ENCODE assay signal across 12 cellular contexts in genomic region chr7:32206987-32207386, GRCh38.
DNase-seq lines count a peak whose midpoint lies in the region; ATAC-seq, FAIRE-seq and TF ChIP-seq lines count a peak whose summit lies in the region.
"Had no signal": no experiment of that assay in that cellular context is flagged by ENCODE, and none has a peak within 500 bp of the region (broad histone marks: within the 10 kb centered on the region; RNA-seq: fewer than 3 reads in every experiment).

No MANE protein-coding gene starts in this region.

- no peaks in the 10 kb centered on the region for H3K9me3 Mint-ChIP-seq in activated CD8-positive, alpha-beta T cell treated with anti-CD3 and anti-CD28 coated beads, Interleukin-2, amount 10 ng/mL, durations not matched to agents 7 days and 5 days (ENCODE audit: insufficient read depth)

- no peaks in the 10 kb centered on the region for H3K9me3 ChIP-seq in H1 (ENCODE audit: insufficient read depth in 2 of 2, low read depth in 1 of 2, low read length in 1 of 2)
- H3K9me3 ChIP-seq: SJSA1 had no signal

- peak; percentile 82 to 85 for TF ChIP-seq RAD21 in H1 (IDR thresholded peaks at IDR 0.05 in 1 of 2, conservative IDR thresholded peaks at IDR 0.05 in 1 of 2; ENCODE audit: low read depth in 2 of 2, low read length in 2 of 2)

- no peaks in the 10 kb centered on the region for H3K79me2 ChIP-seq in H1 (ENCODE audit: control insufficient read depth in 1 of 2, insufficient read depth in 2 of 2, low read length in 2 of 2)

- H4K5ac ChIP-seq in H1 (ENCODE audit: insufficient read length, low read depth, low read length): no peak overlapping the region

- H3K14ac ChIP-seq in H1 (ENCODE audit: insufficient read length): no peak overlapping the region

- FAIRE-seq in H1 (lab: Jason Lieb, UNC): no peak

- POLR2A ChIA-PET in H1 (lab: Charles Lee; ENCODE audit: partially characterized antibody): no interaction called here
- POLR2A ChIA-PET in activated CD8-positive, alpha-beta T cell treated with anti-CD3 and anti-CD28 coated beads, Interleukin-2, amount 10 ng/mL, durations not matched to agents 7 days and 5 days (lab: Charles Lee): no interaction called here

- peak; percentile 28 for DNase-seq in EH (ENCODE audit: low read depth)
- DNase-seq in NCI-H1092 (lab: John Stamatoyannopoulos, UW): peak; percentile 22
- DNase-seq in H1 (ENCODE audit: low read depth in 1 of 2, low spot score in 2 of 2): peak in 1 of 2 experiments; percentile 73
- peak; percentile 24 for DNase-seq in myocyte (ENCODE audit: low read depth)
- no peak for DNase-seq in AML-193 (lab: John Stamatoyannopoulos, UW)
- DNase-seq in activated CD8-positive, alpha-beta T cell treated with anti-CD3 and anti-CD28 coated beads, Interleukin-2, amount 10 ng/mL, durations not matched to agents 7 days and 5 days: no peak
- no peak for DNase-seq in D341Med (ENCODE audit: low spot score)
- DNase-seq: GOT3; naive thymus-derived CD4-positive, alpha-beta T cell had no signal

- no peak overlapping the region for H3K4me3 Mint-ChIP-seq in activated CD8-positive, alpha-beta T cell treated with anti-CD3 and anti-CD28 coated beads, Interleukin-2, amount 10 ng/mL, durations not matched to agents 7 days and 5 days
- H3K4me3 Mint-ChIP-seq: IgD-negative memory B cell; naive thymus-derived CD4-positive, alpha-beta T cell had no signal

- no peaks in the 10 kb centered on the region for H3K23me2 ChIP-seq in H1 (ENCODE audit: low read depth, low read length)

- H2BK5ac ChIP-seq in H1 (ENCODE audit: low read depth, low read length): no peak overlapping the region

- H3K4ac ChIP-seq in H1 (replicated peaks; ENCODE audit: insufficient read length, low read depth, low read length): no peak overlapping the region

- H3K4me3 ChIP-seq in H1 (ENCODE audit: extremely low read depth in 1 of 4, insufficient read depth in 2 of 4, low read depth in 3 of 4, low read length in 4 of 4): no peak overlapping the region
- H3K4me3 ChIP-seq: SJSA1 had no signal

- CTCF ChIA-PET in H1 (lab: Charles Lee; ENCODE audit: partially characterized antibody): interaction anchor here (0.5 to 11.1 kb wide), 31 partner anchors 9 to 675 kb away, joined by 3 to 108 read pairs (median 4); no protein-coding TSS in a partner anchor
- CTCF ChIA-PET in activated CD8-positive, alpha-beta T cell treated with anti-CD3 and anti-CD28 coated beads, Interleukin-2, amount 10 ng/mL, durations not matched to agents 7 days and 5 days (lab: Charles Lee): interaction anchor here (1.4 kb wide), 1 partner anchor 272 kb away, joined by 3 read pairs; no protein-coding TSS in a partner anchor

- no peak overlapping the region for H2BK12ac ChIP-seq in H1 (ENCODE audit: low read depth, low read length)

- no peak overlapping the region for H3K18ac ChIP-seq in H1 (ENCODE audit: extremely low read depth, low read length)

- H2BK20ac ChIP-seq in H1 (ENCODE audit: low read length): no peak overlapping the region

- no peak overlapping the region for H2BK120ac ChIP-seq in H1 (replicated peaks; ENCODE audit: low read depth, low read length)

- no peak overlapping the region for H3K4me2 ChIP-seq in H1 (ENCODE audit: insufficient read depth in 1 of 2, low read depth in 2 of 2, low read length in 2 of 2)

- H2AK5ac ChIP-seq in H1 (ENCODE audit: low read depth, low read length): no peak overlapping the region

- no peak for ATAC-seq in HG03135 (IDR thresholded peaks at IDR 0.05; ENCODE audit: unreplicated experiment)
- ATAC-seq in activated CD8-positive, alpha-beta T cell treated with anti-CD3 and anti-CD28 coated beads, Interleukin-2, amount 10 ng/mL, durations not matched to agents 7 days and 5 days: no peak

- no peak for TF ChIP-seq EP300 in H1 (IDR thresholded peaks at IDR 0.05; ENCODE audit: borderline replicate concordance in 1 of 2, low read depth in 2 of 2, low read length in 2 of 2)

- no peak overlapping the region for H3K9ac ChIP-seq in H1 (replicated peaks in 1 of 4; ENCODE audit: extremely low read depth in 1 of 4, low read depth in 3 of 4, low read length in 3 of 4)

- H2AFZ ChIP-seq in H1 (ENCODE audit: low read length): no peak overlapping the region

- H3K27ac ChIP-seq in H1 (ENCODE audit: low read depth, low read length): no peak overlapping the region
- H3K27ac ChIP-seq: SJSA1 had no signal

- no peaks in the 10 kb centered on the region; a peak in 1 of 7 replicates for H3K27me3 ChIP-seq in H1 (replicated peaks in 1 of 4; ENCODE audit: control insufficient read depth in 3 of 4, extremely low read depth in 1 of 4, insufficient read depth in 3 of 4, low read length in 3 of 4)

- WGBS in H1 (ENCODE audit: extremely low coverage in 1 of 2, insufficient coverage in 1 of 2, insufficient read length in 1 of 2, insufficient replicate concordance in 2 of 2, low coverage in 1 of 2, low lambda C conversion rate in 2 of 2, missing lambda C conversion rate in 1 of 2), 2 experiments: 45 to 100% methylated on average over 1 to 8 of the region's 8 CpGs

- no peak for TF ChIP-seq POLR2A in H1 (IDR thresholded peaks at IDR 0.05; ENCODE audit: control extremely low read depth in 1 of 2, low read depth in 2 of 2, low read length in 2 of 2)

- no peak overlapping the region for H4K8ac ChIP-seq in H1 (ENCODE audit: extremely low read depth, insufficient read depth, low read length)

- peak; percentile 76 to 86 (median 79) for TF ChIP-seq CTCF in H1 (IDR thresholded peaks at IDR 0.05; ENCODE audit: control extremely low read depth in 1 of 3, insufficient read depth in 1 of 3, low read depth in 1 of 3, low read length in 3 of 3)

- H2BK15ac ChIP-seq in H1 (ENCODE audit: low read length): no peak overlapping the region

- no peaks in the 10 kb centered on the region for H3K36me3 ChIP-seq in H1 (ENCODE audit: control insufficient read depth in 2 of 4, insufficient read depth in 4 of 4, low read length in 3 of 4)
- H3K36me3 ChIP-seq: SJSA1 had no signal

- H3K79me1 ChIP-seq in H1 (ENCODE audit: low read depth, low read length): no peaks in the 10 kb centered on the region

- H4K91ac ChIP-seq in H1 (replicated peaks; ENCODE audit: insufficient read length, low read length): no peak overlapping the region

- H3K4me1 Mint-ChIP-seq in activated CD8-positive, alpha-beta T cell treated with anti-CD3 and anti-CD28 coated beads, Interleukin-2, amount 10 ng/mL, durations not matched to agents 7 days and 5 days (ENCODE audit: low read depth): no peaks in the 10 kb centered on the region
- H3K4me1 Mint-ChIP-seq: naive thymus-derived CD4-positive, alpha-beta T cell had no signal

- H4K20me1 ChIP-seq in H1 (replicated peaks in 1 of 2; ENCODE audit: control insufficient read depth in 1 of 2, insufficient read depth in 2 of 2, low read length in 2 of 2): peaks cover 0 to 3% of the 10 kb centered on the region in 2 experiments

- H3K23ac ChIP-seq in H1 (ENCODE audit: insufficient read length): no peak overlapping the region

- H3K27ac Mint-ChIP-seq in activated CD8-positive, alpha-beta T cell treated with anti-CD3 and anti-CD28 coated beads, Interleukin-2, amount 10 ng/mL, durations not matched to agents 7 days and 5 days: no peak overlapping the region
- H3K27ac Mint-ChIP-seq: IgD-negative memory B cell; naive thymus-derived CD4-positive, alpha-beta T cell had no signal

- H3K27me3 Mint-ChIP-seq in activated CD8-positive, alpha-beta T cell treated with anti-CD3 and anti-CD28 coated beads, Interleukin-2, amount 10 ng/mL, durations not matched to agents 7 days and 5 days (ENCODE audit: low read depth): no peaks in the 10 kb centered on the region

- no peaks in the 10 kb centered on the region for H3K36me3 Mint-ChIP-seq in activated CD8-positive, alpha-beta T cell treated with anti-CD3 and anti-CD28 coated beads, Interleukin-2, amount 10 ng/mL, durations not matched to agents 7 days and 5 days (ENCODE audit: low read depth)
- H3K36me3 Mint-ChIP-seq: IgD-negative memory B cell; naive thymus-derived CD4-positive, alpha-beta T cell had no signal

- H3K4me1 ChIP-seq in H1 (replicated peaks in 1 of 4; ENCODE audit: control insufficient read depth in 3 of 4, insufficient read depth in 4 of 4, low read length in 3 of 4): no peaks in the 10 kb centered on the region

- H3K56ac ChIP-seq in H1 (replicated peaks; ENCODE audit: insufficient read length, low read depth, low read length): no peak overlapping the region

TF ChIP-seq in H1, 55 proteins besides CTCF, POLR2A, EP300 and RAD21 (continues in another document):
- no peak for TF ChIP-seq SIX5 (IDR thresholded peaks at IDR 0.05; ENCODE audit: low read depth, low read length)
- no peak for TF ChIP-seq HDAC2 (IDR thresholded peaks at IDR 0.05; ENCODE audit: borderline replicate concordance in 1 of 2, low read depth in 2 of 2, low read length in 2 of 2)
- TF ChIP-seq TAF1 (IDR thresholded peaks at IDR 0.05; ENCODE audit: low read depth, low read length): no peak

Comparison
In these comparisons a context has a peak if more than half of its experiments do, and no peak if none do; other contexts are left out.
1. DNase-seq: peak in EH (single experiment), NCI-H1092 (single experiment) and myocyte (single experiment); none in AML-193 (0 of 2), activated CD8-positive, alpha-beta T cell treated with anti-CD3 and anti-CD28 coated beads, Interleukin-2, amount 10 ng/mL, durations not matched to agents 7 days and 5 days (single experiment) and D341Med (single experiment).